ENCODE assay signal across 9 cellular contexts in genomic region chr20:4820833-4821518, GRCh38. TPM values are rescaled to one million over a fixed set of nuclear protein-coding genes. Genes with fewer than 3 reads are reported as not detected.
DNase-seq lines count a peak whose midpoint lies in the region; TF ChIP-seq lines count a peak whose summit lies in the region.
"Had no signal": no experiment of that assay in that cellular context is flagged by ENCODE, and none has a peak within 500 bp of the region (broad histone marks: within the 10 kb centered on the region; RNA-seq: fewer than 3 reads in every experiment).

No MANE protein-coding gene starts in this region.

- peaks cover 58% of the 10 kb centered on the region for H3K36me3 ChIP-seq in DOHH2 (ENCODE audit: control insufficient read depth, low read length)
- no peaks in the 10 kb centered on the region for H3K36me3 ChIP-seq in smooth muscle cell (ENCODE audit: low read depth)

- H4K20me1 ChIP-seq in DOHH2 (ENCODE audit: control insufficient read depth, insufficient read depth, low read depth, low read length) (0 out of 2 replicates have a peak, but pooled peaks cover 2% of the 10 kb centered on the region), smooth muscle cell (ENCODE audit: low read depth) (no peaks in the 10 kb centered on the region)

- no peak overlapping the region for H3K9ac ChIP-seq in smooth muscle cell (ENCODE audit: low read depth)

- intact Hi-C loops in posterior vena cava (cut with DNase I): no loop called here

- H3K27me3 Mint-ChIP-seq in endothelial cell (ENCODE audit: unreplicated experiment): peaks cover 17% of the 10 kb centered on the region

- peaks cover 53% of the 10 kb centered on the region for H3K4me1 Mint-ChIP-seq in endothelial cell (ENCODE audit: unreplicated experiment)

- no peak overlapping the region for H3K27ac ChIP-seq in DOHH2 (ENCODE audit: low read depth, low read length)
- no peak overlapping the region for H3K27ac ChIP-seq in smooth muscle cell (ENCODE audit: low read depth)

- WGBS in smooth muscle cell (ENCODE audit: low lambda C conversion rate): 89% methylated on average over 14 of the region's 14 CpGs

- H3K4me3 Mint-ChIP-seq in endothelial cell (ENCODE audit: unreplicated experiment): peak overlapping the region; percentile 96

- H3K36me3 Mint-ChIP-seq in endothelial cell (ENCODE audit: low read depth, unreplicated experiment): peaks cover 47% of the 10 kb centered on the region

- no peaks in the 10 kb centered on the region for H3K9me3 ChIP-seq in DOHH2 (ENCODE audit: control insufficient read depth, insufficient read depth, low read length)
- H3K9me3 ChIP-seq in smooth muscle cell (replicated peaks; ENCODE audit: low read depth): no peaks in the 10 kb centered on the region

- TF ChIP-seq CTCF in DOHH2 (IDR thresholded peaks at IDR 0.05; ENCODE audit: low read depth, low read length, poor library complexity, severe bottlenecking) (no peak), endothelial cell (IDR thresholded peaks at IDR 0.05; ENCODE audit: unreplicated experiment) (no peak), smooth muscle cell (IDR thresholded peaks at IDR 0.05; ENCODE audit: borderline replicate concordance, insufficient read depth, poor library complexity, severe bottlenecking) (no peak)

- peak overlapping the region; percentile 95 for H3K4me2 ChIP-seq in DOHH2 (ENCODE audit: low read length)
- no peak overlapping the region for H3K4me2 ChIP-seq in smooth muscle cell

- H3K9me3 Mint-ChIP-seq in endothelial cell (ENCODE audit: unreplicated experiment): no peaks in the 10 kb centered on the region

- H3K4me1 ChIP-seq in DOHH2 (ENCODE audit: control insufficient read depth, low read length) (peaks cover 47% of the 10 kb centered on the region), smooth muscle cell (ENCODE audit: low read depth) (peaks cover 8% of the 10 kb centered on the region)

- peak overlapping the region; percentile 83 for H3K27ac Mint-ChIP-seq in endothelial cell (ENCODE audit: unreplicated experiment)

- DNase-seq in NCI-H226 (peak; percentile 24), endothelial cell (ENCODE audit: low spot score) (no peak), posterior vena cava (ENCODE audit: low spot score) (peak; percentile 87), UCSD-AML1 (lab: John Stamatoyannopoulos, UW; ENCODE audit: unreplicated experiment) (no peak), smooth muscle cell (lab: John Stamatoyannopoulos, UW; ENCODE audit: unreplicated experiment) (no peak)
- no peak for DNase-seq in stimulated activated CD4-positive, alpha-beta T cell treated with anti-CD3 and anti-CD28 coated beads, Interleukin-15, amount 100 ng/mL, for 24 hours
- no peak for DNase-seq in stimulated activated CD4-positive, alpha-beta T cell treated with anti-CD3 and anti-CD28 coated beads, Interleukin-4, amount 100 ng/mL, for 1 hour
- DNase-seq: stimulated activated CD4-positive, alpha-beta T cell treated with anti-CD3 and anti-CD28 coated beads, Interleukin-4, amount 100 ng/mL, for 4 hours had no signal

- no peak overlapping the region for H2AFZ ChIP-seq in smooth muscle cell (ENCODE audit: low read depth)

- peaks cover 51% of the 10 kb centered on the region for H3K79me2 ChIP-seq in DOHH2 (ENCODE audit: control insufficient read depth, low read length)
- H3K79me2 ChIP-seq in smooth muscle cell (ENCODE audit: low read depth): no peaks in the 10 kb centered on the region

- H3K4me3 ChIP-seq in DOHH2 (ENCODE audit: low read length) (peak overlapping the region; percentile 88), smooth muscle cell (no peak overlapping the region)

- H3K27me3 ChIP-seq in DOHH2 (ENCODE audit: control insufficient read depth, low read length) (no peaks in the 10 kb centered on the region), smooth muscle cell (ENCODE audit: low read depth) (peaks cover 28% of the 10 kb centered on the region)

- no peaks in the 10 kb centered on the region for H3K9me2 ChIP-seq in DOHH2 (replicated peaks; ENCODE audit: control insufficient read depth, low read length)

- H3F3A ChIP-seq in DOHH2 (ENCODE audit: control insufficient read depth, insufficient read depth): peaks cover 26% of the 10 kb centered on the region
- H3F3A ChIP-seq in smooth muscle cell (ENCODE audit: low read depth): no peaks in the 10 kb centered on the region

RNA-seq across cellular contexts. Expression of gene RASSF2, which starts 2.4 kb away (rescaled TPM):
- total RNA-seq in endothelial cell (ENCODE audit: unreplicated experiment) (229 TPM), posterior vena cava (10 to 100 TPM; 25.8 to 68.9 TPM), smooth muscle cell (0.54 and 1.1 TPM in 2 replicates)
- polyA plus RNA-seq in smooth muscle cell: 0.66 and 0.72 TPM in 2 replicates

Comparison
In these comparisons a context has a peak if more than half of its experiments do, and no peak if none do; other contexts are left out.
1. DNase-seq: peak in NCI-H226 (single experiment) and posterior vena cava (single experiment); none in endothelial cell (single experiment), stimulated activated CD4-positive, alpha-beta T cell treated with anti-CD3 and anti-CD28 coated beads, Interleukin-15, amount 100 ng/mL, for 24 hours (single experiment), UCSD-AML1 (single experiment), stimulated activated CD4-positive, alpha-beta T cell treated with anti-CD3 and anti-CD28 coated beads, Interleukin-4, amount 100 ng/mL, for 1 hour (single experiment) and smooth muscle cell (single experiment).
2. RNA of gene RASSF2, which starts 2.4 kb away (total RNA-seq): 229 TPM in endothelial cell (single experiment) and 25.8 to 68.9 TPM in posterior vena cava; 0.54 to 1.1 TPM in smooth muscle cell; every median in the first group is over 10 times any median in the second.